ENCODE assay signal across 9 cellular contexts in genomic region chr4:143402776-143403550, GRCh38.
DNase-seq lines count a peak whose midpoint lies in the region; ATAC-seq and TF ChIP-seq lines count a peak whose summit lies in the region.
"Had no signal": no experiment of that assay in that cellular context is flagged by ENCODE, and none has a peak within 500 bp of the region (broad histone marks: within the 10 kb centered on the region; RNA-seq: fewer than 3 reads in every experiment).

No MANE protein-coding gene starts in this region.

- TF ChIP-seq EP300 in esophagus muscularis mucosa (IDR thresholded peaks at IDR 0.05) = no peak

- ATAC-seq in GM18907 (IDR thresholded peaks at IDR 0.05; ENCODE audit: unreplicated experiment) (peak; percentile 45), HG03432 (IDR thresholded peaks at IDR 0.05; ENCODE audit: unreplicated experiment) (peak; percentile 42), GM21526 (IDR thresholded peaks at IDR 0.05; ENCODE audit: low FRiP score, unreplicated experiment) (no peak)
- ATAC-seq in stimulated activated naive CD8-positive, alpha-beta T cell treated with anti-CD3 and anti-CD28 coated beads, Interleukin-15, amount 100 ng/mL, for 72 hours = peak; percentile 40

- intact Hi-C loops in esophagus muscularis mucosa (cut with DNase I) = no loop called here

- no peaks in the 10 kb centered on the region for H3K36me3 ChIP-seq in esophagus muscularis mucosa

- no peak for TF ChIP-seq POLR2A in esophagus muscularis mucosa (IDR thresholded peaks at IDR 0.05; ENCODE audit: low read depth)

- H3K4me3 Mint-ChIP-seq in stimulated activated naive CD8-positive, alpha-beta T cell treated with anti-CD3 and anti-CD28 coated beads, Interleukin-15, amount 100 ng/mL, for 72 hours = no peak overlapping the region

- TF ChIP-seq CTCF in esophagus muscularis mucosa (IDR thresholded peaks at IDR 0.05) = no peak

- H3K27me3 ChIP-seq in esophagus muscularis mucosa = no peaks in the 10 kb centered on the region

- H3K27ac Mint-ChIP-seq in stimulated activated naive CD8-positive, alpha-beta T cell treated with anti-CD3 and anti-CD28 coated beads, Interleukin-15, amount 100 ng/mL, for 72 hours = no peak overlapping the region

- DNase-seq in esophagus muscularis mucosa (ENCODE audit: extremely low spot score) = no peak
- DNase-seq in stimulated activated naive CD8-positive, alpha-beta T cell treated with anti-CD3 and anti-CD28 coated beads, Interleukin-15, amount 100 ng/mL, for 72 hours = no peak
- no peak for DNase-seq in cortex of kidney (lab: John Stamatoyannopoulos, UW)
- no peak for DNase-seq in A172 (ENCODE audit: low spot score)
- DNase-seq in NCI-H524 treated with DMSO at 0.1 percent for 48 hours (lab: John Stamatoyannopoulos, UW) = no peak
- DNase-seq: NCI-H1417 had no signal

- H3K4me1 ChIP-seq in esophagus muscularis mucosa = peaks cover 72 to 95% (median 79%) of the 10 kb centered on the region in 4 donors

- H3K9me3 Mint-ChIP-seq in stimulated activated naive CD8-positive, alpha-beta T cell treated with anti-CD3 and anti-CD28 coated beads, Interleukin-15, amount 100 ng/mL, for 72 hours = no peaks in the 10 kb centered on the region

- H3K4me3 ChIP-seq in esophagus muscularis mucosa = no peak overlapping the region

- H3K4me1 Mint-ChIP-seq in stimulated activated naive CD8-positive, alpha-beta T cell treated with anti-CD3 and anti-CD28 coated beads, Interleukin-15, amount 100 ng/mL, for 72 hours = peaks cover 20% of the 10 kb centered on the region

- H3K27me3 Mint-ChIP-seq in stimulated activated naive CD8-positive, alpha-beta T cell treated with anti-CD3 and anti-CD28 coated beads, Interleukin-15, amount 100 ng/mL, for 72 hours = peaks cover 8% of the 10 kb centered on the region

- WGBS in esophagus muscularis mucosa = 49% methylated on average over 4 of the region's 4 CpGs

- H3K9me3 ChIP-seq in esophagus muscularis mucosa = no peaks in the 10 kb centered on the region

- peak overlapping the region in 3 of 4 donors; percentile 19 to 47 (median 46) for H3K27ac ChIP-seq in esophagus muscularis mucosa (replicated peaks in 1 of 4)
